In genomic region chr12:52058631-52059324, GRCh38 we compare ENCODE assay signal across 14 cellular contexts. TPM values are rescaled to one million over a fixed set of nuclear protein-coding genes. Genes with fewer than 3 reads are reported as not detected.
A peak's percentile ranks its signal among the peaks of the same experiment; 100 is the strongest.
DNase-seq lines count a peak whose midpoint lies in the region; ATAC-seq and TF ChIP-seq lines count a peak whose summit lies in the region.
"Had no signal": no experiment of that assay in that cellular context is flagged by ENCODE, and none has a peak within 500 bp of the region (broad histone marks: within the 10 kb centered on the region; RNA-seq: fewer than 3 reads in every experiment).

No MANE protein-coding gene starts in this region.

- H3K27ac ChIP-seq in OCI-LY1 (ENCODE audit: low read depth, low read length, poor library complexity, severe bottlenecking) (peak overlapping the region; percentile 38), hepatocyte (no peak overlapping the region)
- H3K27ac ChIP-seq: left ventricle myocardium inferior, WERI-Rb-1 had no signal

- no peaks in the 10 kb centered on the region for H3F3A ChIP-seq in OCI-LY1 (ENCODE audit: insufficient read depth, low read length)

- H3K4me1 ChIP-seq in OCI-LY1 (ENCODE audit: insufficient read depth, low read length, severe bottlenecking) = peaks cover 20% of the 10 kb centered on the region
- no peaks in the 10 kb centered on the region for H3K4me1 ChIP-seq in hepatocyte (ENCODE audit: insufficient read depth)

- H4K20me1 ChIP-seq in OCI-LY1 (ENCODE audit: insufficient read depth, low read length) (no peaks in the 10 kb centered on the region), hepatocyte (ENCODE audit: insufficient read depth, poor library complexity, severe bottlenecking) (no peaks in the 10 kb centered on the region)

- 91% methylated on average over 19 of the region's 25 CpGs for WGBS in hepatocyte (ENCODE audit: low lambda C conversion rate, missing lambda C conversion rate)

- TF ChIP-seq CTCF in OCI-LY1 (IDR thresholded peaks at IDR 0.05; ENCODE audit: low read length) (no peak), hepatocyte (IDR thresholded peaks at IDR 0.05; ENCODE audit: poor library complexity) (no peak), GM13976 (IDR thresholded peaks at IDR 0.05; ENCODE audit: borderline replicate concordance, control extremely low read depth, extremely low read depth, insufficient read depth, missing control alignments) (no peak)

- H3K27me3 ChIP-seq in OCI-LY1 (ENCODE audit: insufficient read depth, low read length) (no peaks in the 10 kb centered on the region; the same call in 1 of the 2 replicates), hepatocyte (no peaks in the 10 kb centered on the region)

- H3K4me1 Mint-ChIP-seq in activated T-cell treated with anti-CD3 and anti-CD28 coated beads, Interleukin-2, amount 50 U/mL, for 4 hours (ENCODE audit: low read depth) = no peaks in the 10 kb centered on the region

- H2AFZ ChIP-seq in OCI-LY1 (ENCODE audit: low read length) (no peak overlapping the region), hepatocyte (no peak overlapping the region)

- no peaks in the 10 kb centered on the region for H3K9me3 Mint-ChIP-seq in activated T-cell treated with anti-CD3 and anti-CD28 coated beads, Interleukin-2, amount 50 U/mL, for 4 hours

- in situ Hi-C loops in GM13976 (cut with MboI; ENCODE audit: low sequenced_read_pairs, unreplicated experiment) = no loop called here

- H3K79me2 ChIP-seq in OCI-LY1 (ENCODE audit: insufficient read depth, low read length) (no peaks in the 10 kb centered on the region), hepatocyte (no peaks in the 10 kb centered on the region)

- no peak overlapping the region; the same call in 1 of the 2 replicates for H3K9ac ChIP-seq in OCI-LY1 (ENCODE audit: low read length)

- no peak overlapping the region for H3K4me3 ChIP-seq in OCI-LY1 (ENCODE audit: low read depth, low read length, poor library complexity, severe bottlenecking)
- H3K4me3 ChIP-seq in hepatocyte = no peak overlapping the region
- H3K4me3 ChIP-seq: left ventricle myocardium inferior had no signal

- H3K36me3 ChIP-seq in OCI-LY1 (ENCODE audit: insufficient read depth, low read length) = no peaks in the 10 kb centered on the region; the same call in 1 of the 2 replicates
- no peaks in the 10 kb centered on the region for H3K36me3 ChIP-seq in hepatocyte (replicated peaks; ENCODE audit: insufficient read depth, low read depth)

- ATAC-seq in activated T-cell treated with anti-CD3 and anti-CD28 coated beads, Interleukin-2, amount 50 U/mL, for 4 hours = no peak
- no peak for ATAC-seq in HG03469 (IDR thresholded peaks at IDR 0.05; ENCODE audit: unreplicated experiment)

- no peak overlapping the region; the same call in 1 of the 2 replicates for H3K4me2 ChIP-seq in OCI-LY1 (ENCODE audit: low read length)
- H3K4me2 ChIP-seq in hepatocyte = no peak overlapping the region

- peak; percentile 66 for DNase-seq in activated T-cell treated with anti-CD3 and anti-CD28 coated beads, Interleukin-2, amount 50 U/mL, for 1 hour
- no peak for DNase-seq in activated T-cell treated with anti-CD3 and anti-CD28 coated beads, Interleukin-2, amount 50 U/mL, for 4 hours
- DNase-seq in hepatocyte (ENCODE audit: low spot score) (peak; percentile 30), superior temporal gyrus (ENCODE audit: extremely low spot score) (peak; percentile 59), NCI-H748 (lab: John Stamatoyannopoulos, UW; ENCODE audit: unreplicated experiment) (no peak), GM13976 (ENCODE audit: low spot score) (no peak)
- DNase-seq: activated CD8-positive, alpha-beta memory T cell treated with anti-CD3 and anti-CD28 coated beads, Interleukin-2, amount 50 U/mL, for 48 hours; left ventricle myocardium inferior; NCI-H2227 treated with DMSO at 0.1 percent for 48 hours; WERI-Rb-1 had no signal

- H3K27me3 Mint-ChIP-seq in activated T-cell treated with anti-CD3 and anti-CD28 coated beads, Interleukin-2, amount 50 U/mL, for 4 hours (ENCODE audit: low read depth) = no peaks in the 10 kb centered on the region

- H3K4me3 Mint-ChIP-seq in activated T-cell treated with anti-CD3 and anti-CD28 coated beads, Interleukin-2, amount 50 U/mL, for 4 hours = no peak overlapping the region

- no peaks in the 10 kb centered on the region for H3K9me3 ChIP-seq in OCI-LY1 (ENCODE audit: low read length)
- no peaks in the 10 kb centered on the region for H3K9me3 ChIP-seq in hepatocyte (ENCODE audit: low read depth)
- H3K9me3 ChIP-seq: left ventricle myocardium inferior had no signal

- H3K9me2 ChIP-seq in OCI-LY1 (ENCODE audit: low read depth, low read length) = no peaks in the 10 kb centered on the region
- no peaks in the 10 kb centered on the region for H3K9me2 ChIP-seq in hepatocyte (replicated peaks; ENCODE audit: insufficient read depth)

- peaks cover 8% of the 10 kb centered on the region for H3K36me3 Mint-ChIP-seq in activated T-cell treated with anti-CD3 and anti-CD28 coated beads, Interleukin-2, amount 50 U/mL, for 4 hours (ENCODE audit: insufficient read depth)

RNA-seq across cellular contexts. Expression of gene NR4A1, which starts 7.5 kb away (rescaled TPM):
- 10 to 100 TPM; 26.0 to 34.5 (median 31.3) TPM for total RNA-seq in activated T-cell treated with anti-CD3 and anti-CD28 coated beads, Interleukin-2, amount 50 U/mL, for 4 hours
- total RNA-seq in hepatocyte = 39.2 and 59.2 TPM in 2 replicates
- 131 and 165 TPM in 2 replicates for polyA plus RNA-seq in hepatocyte

RNA-seq across cellular contexts. Expression of gene ATG101, which starts 11.0 kb away (rescaled TPM):
- total RNA-seq in activated T-cell treated with anti-CD3 and anti-CD28 coated beads, Interleukin-2, amount 50 U/mL, for 4 hours = 10 to 100 TPM; 59.6 to 69.7 (median 62.0) TPM
- 55.9 and 61.6 TPM in 2 replicates for total RNA-seq in hepatocyte
- 52.0 and 57.7 TPM in 2 replicates for polyA plus RNA-seq in hepatocyte

RNA-seq across cellular contexts. Expression of gene SMIM41, which starts 20.7 kb away (rescaled TPM):
- not detected for total RNA-seq in activated T-cell treated with anti-CD3 and anti-CD28 coated beads, Interleukin-2, amount 50 U/mL, for 4 hours
- not detected in 2 replicates for total RNA-seq in hepatocyte
- polyA plus RNA-seq in hepatocyte = 0.15 TPM in 1 of 2 replicates, not detected in the other
- total RNA-seq: glomerular endothelial cell, SK-MEL-5 had no signal

RNA-seq across cellular contexts. Expression of gene TAMALIN, which starts 52.0 kb away (rescaled TPM):
- 10 to 100 TPM; 13.5 to 16.5 (median 15.3) TPM for total RNA-seq in activated T-cell treated with anti-CD3 and anti-CD28 coated beads, Interleukin-2, amount 50 U/mL, for 4 hours
- 4.0 and 8.0 TPM in 2 replicates for total RNA-seq in hepatocyte
- polyA plus RNA-seq in hepatocyte = 9.9 and 17.0 TPM in 2 replicates

Comparison
In these comparisons a context has a peak if more than half of its experiments do, and no peak if none do; other contexts are left out.
1. DNase-seq: peak in activated T-cell treated with anti-CD3 and anti-CD28 coated beads, Interleukin-2, amount 50 U/mL, for 1 hour (single experiment), hepatocyte (single experiment) and superior temporal gyrus (single experiment); none in activated T-cell treated with anti-CD3 and anti-CD28 coated beads, Interleukin-2, amount 50 U/mL, for 4 hours (single experiment), NCI-H748 (single experiment) and GM13976 (single experiment).